ENCODE assay signal across 24 cellular contexts in the genomic region with DNA sequence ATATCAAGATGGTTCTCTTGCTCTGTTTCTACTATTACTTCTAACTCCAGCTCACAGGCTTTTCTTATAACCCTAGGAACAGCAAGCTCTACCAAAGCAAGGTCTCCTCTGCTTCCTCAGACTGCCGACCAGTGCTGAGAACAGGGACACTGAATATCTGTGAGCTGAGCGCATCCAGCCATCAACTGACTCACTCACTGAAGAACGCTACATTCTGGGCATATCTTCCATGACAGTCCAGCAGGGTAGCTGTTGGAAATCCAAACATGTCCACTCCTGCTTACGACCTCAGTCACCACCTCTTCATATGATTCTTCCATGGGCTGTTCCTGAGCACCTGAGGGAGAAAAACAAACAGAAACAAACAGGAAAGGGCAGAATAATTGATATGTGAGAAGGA.
"Had no signal": no experiment of that assay in that cellular context is flagged by ENCODE, and none has a peak within 500 bp of the region (broad histone marks: within the 10 kb centered on the region; RNA-seq: fewer than 3 reads in every experiment).

No MANE protein-coding gene starts in this region.

- DNase-seq: activated CD4-positive, alpha-beta memory T cell treated with anti-CD3 and anti-CD28 coated beads, Interleukin-2, amount 10 ng/mL, durations not matched to agents 7 days and 5 days; activated CD4-positive, alpha-beta T cell treated with anti-CD3 and anti-CD28 coated beads, Interleukin-2, amount 10 ng/mL, durations not matched to agents 24 days and 14 days; activated effector memory CD4-positive, alpha-beta T cell treated with anti-CD3 and anti-CD28 coated beads, Interleukin-2, amount 50 U/mL, for 16 hours; activated naive CD4-positive, alpha-beta T cell treated with anti-CD3 and anti-CD28 coated beads, Interleukin-2, amount 50 U/mL, for 16 hours; activated T-cell treated with anti-CD3 and anti-CD28 coated beads, Interleukin-2, amount 50 U/mL, for 72 hours; heart right ventricle; islet precursor cell; left cardiac atrium; ovary; psoas muscle; right cardiac atrium; stimulated activated CD4-positive, alpha-beta T cell treated with anti-CD3 and anti-CD28 coated beads, Interleukin-12 subunit alpha, Interleukin-12 subunit beta, amount 100 ng/mL, for 4 hours; stimulated activated CD4-positive, alpha-beta T cell treated with anti-CD3 and anti-CD28 coated beads, Interleukin-4, amount 100 ng/mL, for 4 hours; T-cell; tibial artery had no signal

- H3K4me3 ChIP-seq: breast epithelium, coronary artery, heart right ventricle, ovary, psoas muscle, tibial artery, vagina had no signal

- H3K27ac Mint-ChIP-seq: activated CD4-positive, alpha-beta memory T cell treated with anti-CD3 and anti-CD28 coated beads, Interleukin-2, amount 10 ng/mL, durations not matched to agents 7 days and 5 days; activated CD4-positive, alpha-beta T cell treated with anti-CD3 and anti-CD28 coated beads, Interleukin-2, amount 10 ng/mL, durations not matched to agents 24 days and 14 days; activated T-cell treated with anti-CD3 and anti-CD28 coated beads, Interleukin-2, amount 50 U/mL, for 72 hours; stimulated activated naive CD8-positive, alpha-beta T cell treated with anti-CD3 and anti-CD28 coated beads, Interleukin-15, Interleukin-2, amounts not matched to agents 100 ng/mL and 50 ng/mL, for 24 hours; T-helper 2 cell treated with Interferon-gamma antibody and Interleukin-4, amounts not matched to agents 5 μg/mL and 100 μg/mL, for 36 hours had no signal

- H3K27me3 ChIP-seq: breast epithelium, heart right ventricle, ovary, tibial artery, vagina had no signal

- H3K4me1 ChIP-seq: breast epithelium, psoas muscle had no signal

- ATAC-seq: activated CD4-positive, CD25-positive, alpha-beta regulatory T cell treated with anti-CD3 and anti-CD28 coated beads, Interleukin-2, amount 50 U/mL, for 24 hours; activated T-cell treated with anti-CD3 and anti-CD28 coated beads, Interleukin-2, amount 50 U/mL, for 72 hours; heart right ventricle; left cardiac atrium; psoas muscle; right cardiac atrium; T-cell had no signal

- H3K27me3 Mint-ChIP-seq: memory B cell; stimulated activated naive CD8-positive, alpha-beta T cell treated with anti-CD3 and anti-CD28 coated beads, Interleukin-15, Interleukin-2, amounts not matched to agents 100 ng/mL and 50 ng/mL, for 24 hours; T-cell had no signal

- H3K27ac ChIP-seq: breast epithelium, coronary artery, epithelial cell of prostate, heart right ventricle, ovary, psoas muscle, tibial artery, vagina, VCaP had no signal

- H3K4me3 Mint-ChIP-seq: activated CD4-positive, alpha-beta memory T cell treated with anti-CD3 and anti-CD28 coated beads, Interleukin-2, amount 10 ng/mL, durations not matched to agents 7 days and 5 days; activated CD4-positive, alpha-beta T cell treated with anti-CD3 and anti-CD28 coated beads, Interleukin-2, amount 10 ng/mL, durations not matched to agents 24 days and 14 days; memory B cell; stimulated activated naive CD8-positive, alpha-beta T cell treated with anti-CD3 and anti-CD28 coated beads, Interleukin-15, Interleukin-2, amounts not matched to agents 100 ng/mL and 50 ng/mL, for 24 hours; T-helper 2 cell treated with Interferon-gamma antibody and Interleukin-4, amounts not matched to agents 5 μg/mL and 100 μg/mL, for 36 hours had no signal
